In genomic region chr3:45583021-45583851, GRCh38 we compare ENCODE assay signal across 13 cellular contexts. TPM values are rescaled to one million over a fixed set of nuclear protein-coding genes. Genes with fewer than 3 reads are reported as not detected.
DNase-seq lines count a peak whose midpoint lies in the region; ATAC-seq and TF ChIP-seq lines count a peak whose summit lies in the region.
"Had no signal": no experiment of that assay in that cellular context is flagged by ENCODE, and none has a peak within 500 bp of the region (broad histone marks: within the 10 kb centered on the region; RNA-seq: fewer than 3 reads in every experiment).

No MANE protein-coding gene starts in this region.

- no peaks in the 10 kb centered on the region for H3K27me3 Mint-ChIP-seq in CD4-positive, alpha-beta memory T cell
- H3K27me3 Mint-ChIP-seq in mesothelial cell of epicardium (ENCODE audit: low read depth), result peaks cover 2% of the 10 kb centered on the region
- H3K27me3 Mint-ChIP-seq: CD4-positive, CD25-positive, alpha-beta regulatory T cell; T-helper 17 cell had no signal

- no peaks in the 10 kb centered on the region for H3K79me2 ChIP-seq in DND-41 (ENCODE audit: insufficient read depth, low read length)

- CTCF ChIA-PET in CD4-positive, alpha-beta memory T cell (lab: Charles Lee; ENCODE audit: partially characterized antibody), result interaction anchor here (0.9 kb wide), 1 partner anchor 76 kb away, joined by 3 read pairs; no protein-coding TSS in a partner anchor

- H3K4me3 ChIP-seq in DND-41 (ENCODE audit: low read depth in 1 of 2, low read length in 2 of 2), result no peak overlapping the region
- no peak overlapping the region for H3K4me3 ChIP-seq in left ventricle myocardium inferior
- no peak overlapping the region for H3K4me3 ChIP-seq in CD4-positive, alpha-beta memory T cell (ENCODE audit: low read length in 2 of 2)

- H2AFZ ChIP-seq in DND-41 (ENCODE audit: low read depth, low read length), result no peak overlapping the region

- H3K9ac ChIP-seq in DND-41 (ENCODE audit: low read depth, low read length), result no peak overlapping the region

- POLR2A ChIA-PET in CD4-positive, alpha-beta memory T cell (lab: Charles Lee; ENCODE audit: partially characterized antibody), result no interaction called here

- H3K4me3 Mint-ChIP-seq in CD4-positive, alpha-beta memory T cell, result no peak overlapping the region
- H3K4me3 Mint-ChIP-seq in mesothelial cell of epicardium, result no peak overlapping the region
- H3K4me3 Mint-ChIP-seq: CD4-positive, CD25-positive, alpha-beta regulatory T cell; immature natural killer cell; T-helper 17 cell had no signal

- intact Hi-C loops in left ventricle myocardium inferior (cut with micrococcal nuclease) (no loop called here), posterior vena cava (cut with DNase I) (no loop called here)
- intact Hi-C loops in CD4-positive, alpha-beta memory T cell (cut with micrococcal nuclease), result no loop called here

- no peaks in the 10 kb centered on the region for H3K36me3 ChIP-seq in DND-41 (ENCODE audit: insufficient read depth, low read length)
- no peaks in the 10 kb centered on the region for H3K36me3 ChIP-seq in left ventricle myocardium inferior
- H3K36me3 ChIP-seq in CD4-positive, alpha-beta memory T cell (ENCODE audit: insufficient read depth, low read length), result no peaks in the 10 kb centered on the region

- H3K9me3 Mint-ChIP-seq in CD4-positive, alpha-beta memory T cell, result no peaks in the 10 kb centered on the region
- H3K9me3 Mint-ChIP-seq in mesothelial cell of epicardium, result peaks cover 13% of the 10 kb centered on the region
- H3K9me3 Mint-ChIP-seq: CD4-positive, CD25-positive, alpha-beta regulatory T cell; immature natural killer cell had no signal

- ATAC-seq in DND-41 (ENCODE audit: insufficient read depth, low read depth), result peak; percentile 71
- ATAC-seq: T-helper 17 cell had no signal

- H3K27ac ChIP-seq in DND-41 (ENCODE audit: low read length) (no peak overlapping the region), left ventricle myocardium inferior (replicated peaks) (peak overlapping the region; percentile 86)
- no peak overlapping the region for H3K27ac ChIP-seq in CD4-positive, alpha-beta memory T cell (ENCODE audit: low read depth, low read length)

- H3K9me3 ChIP-seq in DND-41 (ENCODE audit: insufficient read depth, low read length, severe bottlenecking) (no peaks in the 10 kb centered on the region), left ventricle myocardium inferior (replicated peaks) (no peaks in the 10 kb centered on the region)
- no peaks in the 10 kb centered on the region for H3K9me3 ChIP-seq in CD4-positive, alpha-beta memory T cell (ENCODE audit: control insufficient read depth in 1 of 2, low read length in 2 of 2)

- no peak overlapping the region for H3K4me2 ChIP-seq in DND-41 (ENCODE audit: insufficient read depth, low read length)

- TF ChIP-seq CTCF in DND-41 (IDR thresholded peaks at IDR 0.05; ENCODE audit: borderline replicate concordance, extremely low read depth, low read length, poor library complexity, severe bottlenecking) (no peak), left ventricle myocardium inferior (IDR thresholded peaks at IDR 0.05; ENCODE audit: borderline replicate concordance) (no peak), mesothelial cell of epicardium (IDR thresholded peaks at IDR 0.05; ENCODE audit: unreplicated experiment) (no peak)

- DNase-seq in DND-41 (no peak), anterior cingulate cortex (lab: John Stamatoyannopoulos, UW) (peak in 55 of 58 donors; percentile 43 to 96 (median 82)), left ventricle myocardium inferior (peak; percentile 82), posterior vena cava (ENCODE audit: low spot score) (peak; percentile 78), NCI-H2029 (lab: John Stamatoyannopoulos, UW) (no peak), mesothelial cell of epicardium (ENCODE audit: low spot score in 2 of 2, unreplicated experiment in 2 of 2) (no peak), SIG-M5 treated with dmso at 0.1 percent for 504 hours (lab: John Stamatoyannopoulos, UW; ENCODE audit: unreplicated experiment) (no peak)
- DNase-seq in CD4-positive, alpha-beta memory T cell, result no peak
- DNase-seq: activated CD8-positive, alpha-beta memory T cell treated with anti-CD3 and anti-CD28 coated beads, Interleukin-2, amount 50 U/mL, for 48 hours; dermis blood vessel endothelial cell; immature natural killer cell; T-helper 17 cell had no signal

- H3K4me1 ChIP-seq in DND-41 (ENCODE audit: insufficient read depth, low read length) (peaks cover 7% of the 10 kb centered on the region; the same call in 1 of the 2 replicates), left ventricle myocardium inferior (peaks cover 35% of the 10 kb centered on the region)
- H3K4me1 ChIP-seq in CD4-positive, alpha-beta memory T cell (ENCODE audit: insufficient read depth, low read length), result no peaks in the 10 kb centered on the region

- no peaks in the 10 kb centered on the region for H3K36me3 Mint-ChIP-seq in CD4-positive, alpha-beta memory T cell
- H3K36me3 Mint-ChIP-seq in mesothelial cell of epicardium, result no peaks in the 10 kb centered on the region
- H3K36me3 Mint-ChIP-seq: immature natural killer cell had no signal

- no peak overlapping the region for H3K27ac Mint-ChIP-seq in CD4-positive, alpha-beta memory T cell
- no peak overlapping the region for H3K27ac Mint-ChIP-seq in mesothelial cell of epicardium
- H3K27ac Mint-ChIP-seq: CD4-positive, CD25-positive, alpha-beta regulatory T cell; T-helper 17 cell had no signal

- H4K20me1 ChIP-seq in DND-41 (ENCODE audit: insufficient read depth, low read length), result no peaks in the 10 kb centered on the region

- no peaks in the 10 kb centered on the region for H3K4me1 Mint-ChIP-seq in CD4-positive, alpha-beta memory T cell
- no peaks in the 10 kb centered on the region for H3K4me1 Mint-ChIP-seq in mesothelial cell of epicardium
- H3K4me1 Mint-ChIP-seq: T-helper 17 cell had no signal

- H3K27me3 ChIP-seq in DND-41 (ENCODE audit: insufficient read depth, low read length, poor library complexity), result no peaks in the 10 kb centered on the region
- H3K27me3 ChIP-seq in left ventricle myocardium inferior (ENCODE audit: low read depth), result no peaks in the 10 kb centered on the region
- H3K27me3 ChIP-seq in CD4-positive, alpha-beta memory T cell (ENCODE audit: insufficient read depth, low read length), result no peaks in the 10 kb centered on the region

RNA-seq across cellular contexts. Expression of gene LIMD1, which starts 11.3 kb away (rescaled TPM):
- total RNA-seq in left ventricle myocardium inferior (27.8 TPM), posterior vena cava (10 to 100 TPM; 28.9 to 33.5 TPM), mesothelial cell of epicardium (27.8 to 28.7 TPM (median 27.8 TPM) in 3 replicates)
- total RNA-seq in CD4-positive, alpha-beta memory T cell, result 10 to 100 TPM; 29.1 to 34.0 TPM
- polyA plus RNA-seq in CD4-positive, alpha-beta memory T cell, result 1 to 10 TPM; 2.6 to 7.5 TPM

Comparison
In these comparisons a context has a peak if more than half of its experiments do, and no peak if none do; other contexts are left out.
1. DNase-seq: peak in anterior cingulate cortex (55 of 58), left ventricle myocardium inferior (single experiment) and posterior vena cava (single experiment); none in DND-41 (single experiment), CD4-positive, alpha-beta memory T cell (0 of 5), NCI-H2029 (single experiment), mesothelial cell of epicardium (0 of 2) and SIG-M5 treated with dmso at 0.1 percent for 504 hours (single experiment).